Comparison of ENCODE assay signal across 12 cellular contexts in the genomic region with DNA sequence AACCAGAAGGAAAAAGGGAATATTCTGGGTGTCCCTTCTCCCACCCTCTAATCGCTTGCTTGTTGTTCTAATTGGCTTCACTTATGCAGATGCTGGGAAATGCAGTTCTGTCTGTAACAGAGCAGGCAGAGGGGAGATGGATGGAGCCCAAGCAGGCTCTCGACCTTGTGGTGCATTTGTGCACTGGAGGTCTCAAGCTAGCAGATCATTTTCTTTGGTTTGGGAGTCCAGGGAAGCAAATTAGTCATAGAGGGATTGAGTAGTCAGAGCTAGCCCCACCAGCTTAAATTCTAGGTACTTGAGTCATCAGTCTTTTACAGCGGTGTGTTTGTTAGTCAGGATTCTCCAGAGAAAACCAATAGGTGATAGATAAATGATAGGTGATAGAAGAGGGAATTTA.
DNase-seq lines count a peak whose midpoint lies in the region; ATAC-seq and TF ChIP-seq lines count a peak whose summit lies in the region.
"Had no signal": no experiment of that assay in that cellular context is flagged by ENCODE, and none has a peak within 500 bp of the region (broad histone marks: within the 10 kb centered on the region; RNA-seq: fewer than 3 reads in every experiment).

No MANE protein-coding gene starts in this region.

- ATAC-seq in activated CD8-positive, alpha-beta memory T cell treated with anti-CD3 and anti-CD28 coated beads, Interleukin-2, amount 10 ng/mL, durations not matched to agents 7 days and 5 days: no peak
- no peak for ATAC-seq in GM21423 (IDR thresholded peaks at IDR 0.05; ENCODE audit: unreplicated experiment)
- ATAC-seq in GM18517 (IDR thresholded peaks at IDR 0.05; ENCODE audit: unreplicated experiment): no peak
- ATAC-seq: stimulated activated memory B cell treated with anti-CD40 and anti-IgM and Interleukin-4, amounts not matched to agents 10 μg/mL and 1 μg/mL and 100 μg/mL, for 72 hours had no signal

- peak; percentile 2 for TF ChIP-seq CTCF in fibroblast of pulmonary artery (IDR thresholded peaks at IDR 0.05; ENCODE audit: low read length, missing control alignments)

- no peaks in the 10 kb centered on the region for H3K9me3 Mint-ChIP-seq in activated CD8-positive, alpha-beta memory T cell treated with anti-CD3 and anti-CD28 coated beads, Interleukin-2, amount 10 ng/mL, durations not matched to agents 7 days and 5 days (ENCODE audit: low read depth)
- H3K9me3 Mint-ChIP-seq: memory B cell; stimulated activated memory B cell treated with anti-CD40 and anti-IgM and Interleukin-4, amounts not matched to agents 10 μg/mL and 1 μg/mL and 100 μg/mL, for 72 hours; T-helper 2 cell treated with Interferon-gamma antibody and Interleukin-4, amounts not matched to agents 5 μg/mL and 100 μg/mL, for 36 hours had no signal

- no peak overlapping the region for H3K27ac Mint-ChIP-seq in activated CD8-positive, alpha-beta memory T cell treated with anti-CD3 and anti-CD28 coated beads, Interleukin-2, amount 10 ng/mL, durations not matched to agents 7 days and 5 days
- H3K27ac Mint-ChIP-seq: memory B cell; stimulated activated memory B cell treated with anti-CD40 and anti-IgM and Interleukin-4, amounts not matched to agents 10 μg/mL and 1 μg/mL and 100 μg/mL, for 72 hours; T-helper 2 cell treated with Interferon-gamma antibody and Interleukin-4, amounts not matched to agents 5 μg/mL and 100 μg/mL, for 36 hours had no signal

- H3K4me3 Mint-ChIP-seq in activated CD8-positive, alpha-beta memory T cell treated with anti-CD3 and anti-CD28 coated beads, Interleukin-2, amount 10 ng/mL, durations not matched to agents 7 days and 5 days: no peak overlapping the region
- H3K4me3 Mint-ChIP-seq: memory B cell; stimulated activated memory B cell treated with anti-CD40 and anti-IgM and Interleukin-4, amounts not matched to agents 10 μg/mL and 1 μg/mL and 100 μg/mL, for 72 hours; T-helper 2 cell treated with Interferon-gamma antibody and Interleukin-4, amounts not matched to agents 5 μg/mL and 100 μg/mL, for 36 hours had no signal

- H3K27me3 Mint-ChIP-seq in activated CD8-positive, alpha-beta memory T cell treated with anti-CD3 and anti-CD28 coated beads, Interleukin-2, amount 10 ng/mL, durations not matched to agents 7 days and 5 days: peaks cover 4% of the 10 kb centered on the region

- CTCF ChIA-PET in activated CD8-positive, alpha-beta memory T cell treated with anti-CD3 and anti-CD28 coated beads, Interleukin-2, amount 10 ng/mL, durations not matched to agents 7 days and 5 days (lab: Charles Lee): no interaction called here

- H3K4me1 Mint-ChIP-seq in activated CD8-positive, alpha-beta memory T cell treated with anti-CD3 and anti-CD28 coated beads, Interleukin-2, amount 10 ng/mL, durations not matched to agents 7 days and 5 days: no peaks in the 10 kb centered on the region
- H3K4me1 Mint-ChIP-seq: memory B cell had no signal

- DNase-seq in activated CD8-positive, alpha-beta memory T cell treated with anti-CD3 and anti-CD28 coated beads for 24 hours: peak; percentile 7
- no peak for DNase-seq in activated CD8-positive, alpha-beta memory T cell treated with anti-CD3 and anti-CD28 coated beads, Interleukin-2, amount 10 ng/mL, durations not matched to agents 7 days and 5 days
- DNase-seq in SW480 (ENCODE audit: low spot score) (peak; percentile 28), fibroblast of pulmonary artery (ENCODE audit: low read depth) (peak; percentile 85), smooth muscle cell of the brain vasculature (ENCODE audit: low read depth, low spot score) (peak; percentile 57), NCI-H510A treated with DMSO at 0.1 percent for 48 hours (lab: John Stamatoyannopoulos, UW) (no peak)
- DNase-seq: glutamatergic neuron had no signal

- no peak overlapping the region for H3K4me3 ChIP-seq in fibroblast of pulmonary artery (replicated peaks; ENCODE audit: low read depth, low read length)

- no peaks in the 10 kb centered on the region for H3K36me3 Mint-ChIP-seq in activated CD8-positive, alpha-beta memory T cell treated with anti-CD3 and anti-CD28 coated beads, Interleukin-2, amount 10 ng/mL, durations not matched to agents 7 days and 5 days
- H3K36me3 Mint-ChIP-seq: memory B cell; stimulated activated memory B cell treated with anti-CD40 and anti-IgM and Interleukin-4, amounts not matched to agents 10 μg/mL and 1 μg/mL and 100 μg/mL, for 72 hours had no signal

Comparison
In these comparisons a context has a peak if more than half of its experiments do, and no peak if none do; other contexts are left out.
1. DNase-seq: peak in activated CD8-positive, alpha-beta memory T cell treated with anti-CD3 and anti-CD28 coated beads for 24 hours (single experiment), SW480 (single experiment), fibroblast of pulmonary artery (single experiment) and smooth muscle cell of the brain vasculature (single experiment); none in activated CD8-positive, alpha-beta memory T cell treated with anti-CD3 and anti-CD28 coated beads, Interleukin-2, amount 10 ng/mL, durations not matched to agents 7 days and 5 days (single experiment) and NCI-H510A treated with DMSO at 0.1 percent for 48 hours (single experiment).